ENCODE assay signal across 16 cellular contexts in the genomic region with DNA sequence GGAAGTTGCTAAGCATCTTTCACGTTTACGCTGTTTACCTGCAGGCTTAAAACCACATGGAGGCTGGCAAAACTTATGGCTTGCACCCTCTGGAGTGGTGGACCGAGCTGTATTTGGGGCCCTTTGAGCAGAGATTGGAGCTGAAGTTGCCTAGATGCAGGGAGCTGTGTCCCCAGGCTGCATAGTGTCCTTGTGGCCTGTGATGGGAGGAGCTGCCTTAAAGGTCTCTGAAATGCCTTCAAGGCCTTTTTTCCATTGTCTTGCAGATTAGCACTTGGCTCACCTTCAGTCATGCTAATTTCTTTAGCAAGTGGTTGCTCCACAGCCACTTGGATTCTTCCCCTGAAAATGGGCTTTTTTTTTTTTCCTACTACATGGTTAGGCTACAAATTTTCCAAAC.
DNase-seq lines count a peak whose midpoint lies in the region; ATAC-seq, FAIRE-seq and TF ChIP-seq lines count a peak whose summit lies in the region.
"Had no signal": no experiment of that assay in that cellular context is flagged by ENCODE, and none has a peak within 500 bp of the region (broad histone marks: within the 10 kb centered on the region; RNA-seq: fewer than 3 reads in every experiment).

No MANE protein-coding gene starts in this region.

- H2BK120ac ChIP-seq in H1 (replicated peaks; ENCODE audit: low read depth, low read length) (peak overlapping the region; percentile 29), mesendoderm (ENCODE audit: low read depth, low read length) (no peak overlapping the region)

- WGBS in H1 (ENCODE audit: extremely low coverage in 1 of 2, insufficient coverage in 1 of 2, insufficient read length in 1 of 2, insufficient replicate concordance in 2 of 2, low coverage in 1 of 2, low lambda C conversion rate in 2 of 2, missing lambda C conversion rate in 1 of 2), 2 experiments = 28% methylated on average over 3 of the region's 3 CpGs; no CpG with 5 or more reads in 1 of the 2 experiments
- no CpG with 5 or more reads among the region's 3 CpGs for WGBS in iPS DF 6.9 (ENCODE audit: insufficient coverage, insufficient read length)
- no CpG with 5 or more reads among the region's 3 CpGs for WGBS in mesendoderm (ENCODE audit: extremely low coverage, insufficient coverage, low lambda C conversion rate)

- H2AFZ ChIP-seq in H1 (ENCODE audit: low read length) = no peak overlapping the region

- POLR2A ChIA-PET in H1 (lab: Charles Lee; ENCODE audit: partially characterized antibody) (interaction anchor here (0.8 to 1.6 kb wide), 6 partner anchors 11 to 82 kb away, joined by 3 to 4 read pairs (median 4); a partner anchor contains a TSS), HEK293T (lab: Yijun Ruan, JAX) (no interaction called here)
- POLR2A ChIA-PET in naive thymus-derived CD8-positive, alpha-beta T cell (lab: Charles Lee) = no interaction called here

- H4K91ac ChIP-seq in H1 (replicated peaks; ENCODE audit: insufficient read length, low read length) = no peak overlapping the region

- H3K14ac ChIP-seq in H1 (ENCODE audit: insufficient read length) = no peak overlapping the region

- no peak overlapping the region for H3K4me3 Mint-ChIP-seq in naive thymus-derived CD8-positive, alpha-beta T cell
- H3K4me3 Mint-ChIP-seq: CD8-positive, alpha-beta memory T cell had no signal

- H3K36me3 Mint-ChIP-seq in naive thymus-derived CD8-positive, alpha-beta T cell = peaks cover 0 to 6% (median 0%) of the 10 kb centered on the region in 3 donors
- H3K36me3 Mint-ChIP-seq: CD8-positive, alpha-beta memory T cell had no signal

- no peak for TF ChIP-seq RAD21 in H1 (IDR thresholded peaks at IDR 0.05 in 1 of 2, conservative IDR thresholded peaks at IDR 0.05 in 1 of 2; ENCODE audit: low read depth in 2 of 2, low read length in 2 of 2)

- no peaks in the 10 kb centered on the region for H4K20me1 ChIP-seq in H1 (replicated peaks in 1 of 2; ENCODE audit: control insufficient read depth in 1 of 2, insufficient read depth in 2 of 2, low read length in 2 of 2)
- H4K20me1 ChIP-seq: BLaER1 had no signal

- no peaks in the 10 kb centered on the region for H3K79me2 ChIP-seq in H1 (ENCODE audit: control insufficient read depth in 1 of 2, insufficient read depth in 2 of 2, low read length in 2 of 2)
- H3K79me2 ChIP-seq in mesendoderm (ENCODE audit: control insufficient read depth, insufficient read depth, low read length) = no peaks in the 10 kb centered on the region

- DNase-seq in H1 (ENCODE audit: low read depth in 1 of 2, low spot score in 2 of 2) (peak; percentile 62 to 68), iPS DF 6.9 (ENCODE audit: low read depth, low spot score) (peak; percentile 39), mesendoderm (peak; percentile 74), HEK293T (ENCODE audit: extremely low spot score) (no peak)
- DNase-seq in naive thymus-derived CD8-positive, alpha-beta T cell = no peak
- DNase-seq: 8988T; AML-193; Caco-2; CD8-positive, alpha-beta memory T cell; DND-41; IMR-90 had no signal

- H4K8ac ChIP-seq in H1 (ENCODE audit: extremely low read depth, insufficient read depth, low read length) (peak overlapping the region; percentile 54; the same call in 1 of the 2 replicates), mesendoderm (ENCODE audit: low read depth, low read length) (no peak overlapping the region)

- peaks cover 2 to 6% (median 4%) of the 10 kb centered on the region in 4 donors for H3K4me1 Mint-ChIP-seq in naive thymus-derived CD8-positive, alpha-beta T cell

- H3K4me1 ChIP-seq in ES-I3 (ENCODE audit: insufficient read depth, low read length) = peaks cover 11% of the 10 kb centered on the region; the same call in 1 of the 2 replicates
- peaks cover 2 to 15% (median 6%) of the 10 kb centered on the region in 4 experiments; a peak in 5 of 7 replicates for H3K4me1 ChIP-seq in H1 (replicated peaks in 1 of 4; ENCODE audit: control insufficient read depth in 3 of 4, insufficient read depth in 4 of 4, low read length in 3 of 4)
- H3K4me1 ChIP-seq in iPS DF 6.9 (ENCODE audit: control insufficient read depth, insufficient read depth, low read length) = no peaks in the 10 kb centered on the region
- no peaks in the 10 kb centered on the region for H3K4me1 ChIP-seq in mesendoderm (ENCODE audit: control insufficient read depth, low read depth, low read length)
- H3K4me1 ChIP-seq: BLaER1 had no signal

- H3K18ac ChIP-seq in H1 (ENCODE audit: extremely low read depth, low read length) = peak overlapping the region; percentile 94
- no peak overlapping the region for H3K18ac ChIP-seq in mesendoderm (ENCODE audit: low read length)

- H2AK5ac ChIP-seq in H1 (ENCODE audit: low read depth, low read length) (no peak overlapping the region), mesendoderm (ENCODE audit: low read length) (no peak overlapping the region)

- peaks cover 0 to 14% (median 0%) of the 10 kb centered on the region in 9 donors for H3K9me3 Mint-ChIP-seq in naive thymus-derived CD8-positive, alpha-beta T cell

- peak overlapping the region; percentile 63 to 78; a peak in 3 of 4 replicates for H3K4me2 ChIP-seq in H1 (ENCODE audit: insufficient read depth in 1 of 2, low read depth in 2 of 2, low read length in 2 of 2)
- H3K4me2 ChIP-seq in mesendoderm (ENCODE audit: low read length) = no peak overlapping the region
- H3K4me2 ChIP-seq: BLaER1 had no signal

- H3K9ac ChIP-seq in ES-I3 (ENCODE audit: low read depth, low read length) (0 out of 2 replicates have a peak overlapping the region, but pooled peaks have one; percentile 23), H1 (replicated peaks in 1 of 4; ENCODE audit: extremely low read depth in 1 of 4, low read depth in 3 of 4, low read length in 3 of 4) (no peak overlapping the region), mesendoderm (ENCODE audit: low read length) (no peak overlapping the region)
- H3K9ac ChIP-seq: BLaER1 had no signal

- H3K27me3 Mint-ChIP-seq in naive thymus-derived CD8-positive, alpha-beta T cell = no peaks in the 10 kb centered on the region
- H3K27me3 Mint-ChIP-seq: CD8-positive, alpha-beta memory T cell had no signal

- CTCF ChIA-PET in H1 (lab: Charles Lee; ENCODE audit: partially characterized antibody) (interaction anchor here (0.9 kb wide), 1 partner anchor 9 kb away, joined by 4 read pairs; no protein-coding TSS in a partner anchor), HEK293T (lab: Yijun Ruan, JAX) (no interaction called here)

- no peak for TF ChIP-seq POLR2A in H1 (IDR thresholded peaks at IDR 0.05; ENCODE audit: control extremely low read depth in 1 of 2, low read depth in 2 of 2, low read length in 2 of 2)

- peaks cover 2% of the 10 kb centered on the region; the same call in 1 of the 2 replicates for H3K23me2 ChIP-seq in H1 (ENCODE audit: low read depth, low read length)

- H2BK5ac ChIP-seq in H1 (ENCODE audit: low read depth, low read length) (peak overlapping the region; percentile 80; the same call in 1 of the 2 replicates), mesendoderm (ENCODE audit: low read length) (no peak overlapping the region)

- no peak overlapping the region for H2BK15ac ChIP-seq in H1 (ENCODE audit: low read length)
- no peak overlapping the region for H2BK15ac ChIP-seq in mesendoderm (replicated peaks; ENCODE audit: low read depth)

- H3K56ac ChIP-seq in H1 (replicated peaks; ENCODE audit: insufficient read length, low read depth, low read length) = peak overlapping the region; percentile 17
- H3K56ac ChIP-seq in mesendoderm (ENCODE audit: low read length) = no peak overlapping the region

- peak overlapping the region; percentile 52; the same call in 1 of the 2 replicates for H2BK12ac ChIP-seq in H1 (ENCODE audit: low read depth, low read length)

- H4K5ac ChIP-seq in H1 (ENCODE audit: insufficient read length, low read depth, low read length) = no peak overlapping the region
- no peak overlapping the region for H4K5ac ChIP-seq in mesendoderm (ENCODE audit: low read length)

- H2BK20ac ChIP-seq in H1 (ENCODE audit: low read length) = peak overlapping the region; percentile 88; the same call in 1 of the 2 replicates

- no peaks in the 10 kb centered on the region for H3K79me1 ChIP-seq in H1 (ENCODE audit: low read depth, low read length)
- H3K79me1 ChIP-seq in mesendoderm (ENCODE audit: low read length) = no peaks in the 10 kb centered on the region

- H3K36me3 ChIP-seq in ES-I3 (ENCODE audit: insufficient read depth, low read length) = no peaks in the 10 kb centered on the region
- H3K36me3 ChIP-seq in H1 (ENCODE audit: control insufficient read depth in 2 of 4, insufficient read depth in 4 of 4, low read length in 3 of 4) = no peaks in the 10 kb centered on the region
- no peaks in the 10 kb centered on the region for H3K36me3 ChIP-seq in iPS DF 6.9 (ENCODE audit: control insufficient read depth, insufficient read depth, low read length)
- H3K36me3 ChIP-seq in mesendoderm (ENCODE audit: control insufficient read depth, insufficient read depth, low read length) = no peaks in the 10 kb centered on the region
- H3K36me3 ChIP-seq: BLaER1 had no signal

- H3K9me3 ChIP-seq in ES-I3 (ENCODE audit: control insufficient read depth, insufficient read depth, low read length) (no peaks in the 10 kb centered on the region), H1 (ENCODE audit: insufficient read depth in 2 of 2, low read depth in 1 of 2, low read length in 1 of 2) (peaks cover 5 to 7% of the 10 kb centered on the region in 2 experiments; a peak in 2 of 4 replicates), iPS DF 6.9 (ENCODE audit: control insufficient read depth, insufficient read depth, low read length) (no peaks in the 10 kb centered on the region)
- H3K9me3 ChIP-seq: Caco-2 had no signal

- TF ChIP-seq CTCF in H1 (IDR thresholded peaks at IDR 0.05; ENCODE audit: control extremely low read depth in 1 of 3, insufficient read depth in 1 of 3, low read depth in 1 of 3, low read length in 3 of 3) = no peak

- peak in 1 of 2 experiments; percentile 43; a peak in 1 of 3 replicates for TF ChIP-seq EP300 in H1 (IDR thresholded peaks at IDR 0.05; ENCODE audit: borderline replicate concordance in 1 of 2, low read depth in 2 of 2, low read length in 2 of 2)

- peak overlapping the region in 1 of 4 experiments; percentile 43; a peak in 2 of 8 replicates for H3K4me3 ChIP-seq in H1 (ENCODE audit: extremely low read depth in 1 of 4, insufficient read depth in 2 of 4, low read depth in 3 of 4, low read length in 4 of 4)
- H3K4me3 ChIP-seq in iPS DF 6.9 (ENCODE audit: low read length) = no peak overlapping the region
- no peak overlapping the region for H3K4me3 ChIP-seq in mesendoderm (ENCODE audit: low read length)
- H3K4me3 ChIP-seq: BLaER1 had no signal

- peak; percentile 95 for FAIRE-seq in H1 (lab: Jason Lieb, UNC)
- FAIRE-seq: GM18507 had no signal

- no peak for ATAC-seq in GM21447 (IDR thresholded peaks at IDR 0.05; ENCODE audit: unreplicated experiment)
- no peak for ATAC-seq in naive thymus-derived CD8-positive, alpha-beta T cell
- ATAC-seq: HCT116 had no signal

- H3K27ac ChIP-seq in H1 (ENCODE audit: low read depth, low read length) (peak overlapping the region; percentile 64; the same call in 1 of the 2 replicates), iPS DF 6.9 (ENCODE audit: low read length) (no peak overlapping the region), mesendoderm (ENCODE audit: low read depth, low read length) (no peak overlapping the region)
- H3K27ac ChIP-seq: BLaER1 had no signal

- H3K4ac ChIP-seq in H1 (replicated peaks; ENCODE audit: insufficient read length, low read depth, low read length) (no peak overlapping the region), mesendoderm (ENCODE audit: low read depth, low read length) (no peak overlapping the region)

- H3K27ac Mint-ChIP-seq in naive thymus-derived CD8-positive, alpha-beta T cell = no peak overlapping the region
- H3K27ac Mint-ChIP-seq: CD8-positive, alpha-beta memory T cell had no signal

- H3K23ac ChIP-seq in H1 (ENCODE audit: insufficient read length) (no peak overlapping the region), mesendoderm (ENCODE audit: low read length) (no peak overlapping the region)

- H3K27me3 ChIP-seq in H1 (replicated peaks in 1 of 4; ENCODE audit: control insufficient read depth in 3 of 4, extremely low read depth in 1 of 4, insufficient read depth in 3 of 4, low read length in 3 of 4) (no peaks in the 10 kb centered on the region), iPS DF 6.9 (ENCODE audit: control insufficient read depth, insufficient read depth, low read length) (no peaks in the 10 kb centered on the region), mesendoderm (ENCODE audit: insufficient read depth, low read length, poor library complexity) (no peaks in the 10 kb centered on the region)
- H3K27me3 ChIP-seq: BLaER1 had no signal

Comparison
In these comparisons a context has a peak if more than half of its experiments do, and no peak if none do; other contexts are left out.
1. DNase-seq: peak in H1 (2 of 2), iPS DF 6.9 (single experiment) and mesendoderm (single experiment); none in naive thymus-derived CD8-positive, alpha-beta T cell (0 of 10) and HEK293T (single experiment).